ENCODE assay signal across 1 cellular context in the genomic region with DNA sequence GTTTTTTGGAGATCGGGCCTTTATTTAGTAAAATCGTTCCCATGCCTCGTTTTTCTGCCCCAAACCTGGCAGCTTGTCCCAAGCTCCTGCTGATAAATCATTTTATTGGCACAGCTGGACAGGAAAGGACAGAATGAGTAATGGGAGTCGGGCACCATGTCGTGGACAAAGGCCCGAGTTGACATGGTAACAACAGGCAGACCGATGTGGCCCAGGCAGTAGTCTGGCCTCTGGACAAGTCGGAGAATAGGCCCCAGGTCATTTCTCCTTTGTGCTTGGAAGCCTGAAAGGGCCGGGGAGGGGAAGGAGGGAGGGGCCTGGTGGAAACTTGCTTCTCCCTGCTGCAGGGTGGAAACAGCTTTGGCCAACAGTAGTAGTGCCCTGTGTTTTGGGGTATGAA.
TF ChIP-seq lines count a peak whose summit lies in the region.

No MANE protein-coding gene starts in this region.

TF ChIP-seq in K562, 482 proteins besides CTCF, POLR2A, EP300 and RAD21 (continued from another document):
- TF ChIP-seq ZNF280B (CRISPR knock-in tag; IDR thresholded peaks at IDR 0.05) (no peak), FOXA1 (IDR thresholded peaks at IDR 0.05; ENCODE audit: borderline replicate concordance) (no peak), BRF1 (IDR thresholded peaks at IDR 0.05; ENCODE audit: borderline replicate concordance, extremely low read depth, insufficient read length) (no peak), ZNF699 (CRISPR knock-in tag; IDR thresholded peaks at IDR 0.05; ENCODE audit: insufficient replicate concordance) (no peak)
- TF ChIP-seq, protein P1, sequence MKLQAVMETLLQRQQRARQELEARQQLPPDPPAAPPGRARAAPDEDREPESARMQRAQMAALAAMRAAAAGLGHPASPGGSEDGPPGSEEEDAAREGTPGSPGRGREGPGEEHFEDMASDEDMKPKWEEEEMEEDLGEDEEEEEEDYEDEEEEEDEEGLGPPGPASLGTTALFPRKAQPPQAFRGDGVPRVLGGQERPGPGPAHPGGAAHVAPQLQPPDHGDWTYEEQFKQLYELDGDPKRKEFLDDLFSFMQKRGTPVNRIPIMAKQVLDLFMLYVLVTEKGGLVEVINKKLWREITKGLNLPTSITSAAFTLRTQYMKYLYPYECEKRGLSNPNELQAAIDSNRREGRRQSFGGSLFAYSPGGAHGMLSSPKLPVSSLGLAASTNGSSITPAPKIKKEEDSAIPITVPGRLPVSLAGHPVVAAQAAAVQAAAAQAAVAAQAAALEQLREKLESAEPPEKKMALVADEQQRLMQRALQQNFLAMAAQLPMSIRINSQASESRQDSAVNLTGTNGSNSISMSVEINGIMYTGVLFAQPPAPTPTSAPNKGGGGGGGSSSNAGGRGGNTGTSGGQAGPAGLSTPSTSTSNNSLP (IDR thresholded peaks at IDR 0.05; ENCODE audit: borderline replicate concordance, low read depth, low read length), result no peak
- TF ChIP-seq, protein P2, sequence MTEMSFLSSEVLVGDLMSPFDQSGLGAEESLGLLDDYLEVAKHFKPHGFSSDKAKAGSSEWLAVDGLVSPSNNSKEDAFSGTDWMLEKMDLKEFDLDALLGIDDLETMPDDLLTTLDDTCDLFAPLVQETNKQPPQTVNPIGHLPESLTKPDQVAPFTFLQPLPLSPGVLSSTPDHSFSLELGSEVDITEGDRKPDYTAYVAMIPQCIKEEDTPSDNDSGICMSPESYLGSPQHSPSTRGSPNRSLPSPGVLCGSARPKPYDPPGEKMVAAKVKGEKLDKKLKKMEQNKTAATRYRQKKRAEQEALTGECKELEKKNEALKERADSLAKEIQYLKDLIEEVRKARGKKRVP (CRISPR knock-in tag; IDR thresholded peaks at IDR 0.05), result no peak
